Comparison of ENCODE assay signal across 12 cellular contexts in the genomic region with DNA sequence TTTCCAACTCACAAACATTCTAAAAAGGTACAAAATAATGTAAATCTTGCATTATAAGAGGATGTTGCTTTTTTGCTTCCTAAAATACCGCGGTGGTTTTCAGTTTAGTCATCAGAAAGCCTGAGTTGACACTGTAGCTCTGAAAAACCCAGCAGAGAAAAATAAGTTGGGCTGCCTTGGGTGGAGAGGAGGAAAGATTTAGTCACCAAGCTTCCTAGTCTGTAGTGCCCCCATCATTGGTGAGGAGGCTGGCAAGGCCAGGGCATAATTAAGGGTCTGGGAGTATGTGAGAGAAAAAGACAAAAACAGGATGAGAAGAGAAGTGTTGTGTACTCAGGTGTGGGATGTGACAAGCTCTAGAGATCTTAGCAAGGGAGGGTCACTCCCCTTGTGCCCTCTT. TPM values are rescaled to one million over a fixed set of nuclear protein-coding genes. Genes with fewer than 3 reads are reported as not detected.
DNase-seq lines count a peak whose midpoint lies in the region; ATAC-seq and TF ChIP-seq lines count a peak whose summit lies in the region.
"Had no signal": no experiment of that assay in that cellular context is flagged by ENCODE, and none has a peak within 500 bp of the region (broad histone marks: within the 10 kb centered on the region; RNA-seq: fewer than 3 reads in every experiment).

No MANE protein-coding gene starts in this region.

- no peaks in the 10 kb centered on the region for H3K36me3 Mint-ChIP-seq in activated naive CD4-positive, alpha-beta T cell treated with anti-CD3 and anti-CD28 coated beads for 36 hours (ENCODE audit: low read depth)
- no peaks in the 10 kb centered on the region for H3K36me3 Mint-ChIP-seq in activated naive CD4-positive, alpha-beta T cell treated with anti-CD3 and anti-CD28 coated beads, Interleukin-2, amount 10 ng/mL, durations not matched to agents 7 days and 5 days
- H3K36me3 Mint-ChIP-seq in T-helper 17 cell (ENCODE audit: low read depth), result no peaks in the 10 kb centered on the region
- no peaks in the 10 kb centered on the region for H3K36me3 Mint-ChIP-seq in type B pancreatic cell
- peaks cover 5 to 8% of the 10 kb centered on the region in 2 donors for H3K36me3 Mint-ChIP-seq in CD14-positive monocyte

- H3K9me3 ChIP-seq in T-helper 17 cell (ENCODE audit: control insufficient read depth, low read length, poor library complexity, severe bottlenecking) (no peaks in the 10 kb centered on the region), upper lobe of right lung (no peaks in the 10 kb centered on the region)

- peaks cover 37% of the 10 kb centered on the region for H3K27me3 Mint-ChIP-seq in activated naive CD4-positive, alpha-beta T cell treated with anti-CD3 and anti-CD28 coated beads for 36 hours (ENCODE audit: low read depth)
- H3K27me3 Mint-ChIP-seq in activated naive CD4-positive, alpha-beta T cell treated with anti-CD3 and anti-CD28 coated beads, Interleukin-2, amount 10 ng/mL, durations not matched to agents 7 days and 5 days, result peaks cover 20% of the 10 kb centered on the region
- H3K27me3 Mint-ChIP-seq in T-helper 17 cell (peaks cover 6% of the 10 kb centered on the region), type B pancreatic cell (peaks cover 31% of the 10 kb centered on the region), CD14-positive monocyte (ENCODE audit: low read depth in 3 of 3) (peaks cover 27 to 42% (median 31%) of the 10 kb centered on the region in 3 donors)

- intact Hi-C loops in activated naive CD4-positive, alpha-beta T cell treated with anti-CD3 and anti-CD28 coated beads for 36 hours (cut with micrococcal nuclease), result loop anchor here (10.0 kb wide), 2 partner anchors 472 to 812 kb away; no protein-coding TSS in a partner anchor
- intact Hi-C loops in upper lobe of right lung (cut with DNase I), result no loop called here
- intact Hi-C loops in sciatic nerve (cut with DNase I), result no loop called here
- intact Hi-C loops in CD14-positive monocyte (cut with micrococcal nuclease), result no loop called here

- TF ChIP-seq CTCF in type B pancreatic cell (conservative IDR thresholded peaks at IDR 0.05) (no peak), upper lobe of right lung (IDR thresholded peaks at IDR 0.05) (no peak), CD14-positive monocyte (IDR thresholded peaks at IDR 0.05) (no peak)

- peaks cover 30% of the 10 kb centered on the region for H3K4me1 ChIP-seq in upper lobe of right lung

- DNase-seq in activated naive CD4-positive, alpha-beta T cell treated with anti-CD3 and anti-CD28 coated beads for 36 hours, result peak; percentile 8
- no peak for DNase-seq in activated naive CD4-positive, alpha-beta T cell treated with anti-CD3 and anti-CD28 coated beads, Interleukin-2, amount 10 ng/mL, durations not matched to agents 7 days and 5 days
- DNase-seq in T-helper 17 cell, result no peak
- DNase-seq in fibroblast of peridontal ligament (ENCODE audit: extremely low read depth), result peak; percentile 56
- no peak for DNase-seq in type B pancreatic cell (ENCODE audit: extremely low spot score, unreplicated experiment)
- DNase-seq in upper lobe of right lung, result no peak
- no peak for DNase-seq in sciatic nerve (ENCODE audit: low spot score)
- DNase-seq in CD14-positive monocyte (ENCODE audit: low spot score), result no peak
- DNase-seq: ACHN; activated CD8-positive, alpha-beta memory T cell treated with anti-CD3 and anti-CD28 coated beads, Interleukin-2, amount 50 U/mL, for 48 hours; DMS79 treated with DMSO at 0.1 percent for 48 hours; NCI-H345 had no signal

- no peak overlapping the region for H3K4me3 Mint-ChIP-seq in activated naive CD4-positive, alpha-beta T cell treated with anti-CD3 and anti-CD28 coated beads for 36 hours
- no peak overlapping the region for H3K4me3 Mint-ChIP-seq in activated naive CD4-positive, alpha-beta T cell treated with anti-CD3 and anti-CD28 coated beads, Interleukin-2, amount 10 ng/mL, durations not matched to agents 7 days and 5 days
- peak overlapping the region; percentile 52 for H3K4me3 Mint-ChIP-seq in T-helper 17 cell
- H3K4me3 Mint-ChIP-seq in type B pancreatic cell, result no peak overlapping the region
- no peak overlapping the region for H3K4me3 Mint-ChIP-seq in CD14-positive monocyte

- H3K27me3 ChIP-seq in upper lobe of right lung, result no peaks in the 10 kb centered on the region

- ATAC-seq in T-helper 17 cell (no peak), upper lobe of right lung (no peak), sciatic nerve (no peak)

- no peaks in the 10 kb centered on the region for H3K36me3 ChIP-seq in upper lobe of right lung

- H3K27ac Mint-ChIP-seq in activated naive CD4-positive, alpha-beta T cell treated with anti-CD3 and anti-CD28 coated beads for 36 hours, result no peak overlapping the region
- no peak overlapping the region for H3K27ac Mint-ChIP-seq in activated naive CD4-positive, alpha-beta T cell treated with anti-CD3 and anti-CD28 coated beads, Interleukin-2, amount 10 ng/mL, durations not matched to agents 7 days and 5 days
- H3K27ac Mint-ChIP-seq in T-helper 17 cell (peak overlapping the region; percentile 8), type B pancreatic cell (peak overlapping the region; percentile 11), CD14-positive monocyte (no peak overlapping the region)

- H3K4me3 ChIP-seq in upper lobe of right lung, result no peak overlapping the region

- CTCF ChIA-PET in activated naive CD4-positive, alpha-beta T cell treated with anti-CD3 and anti-CD28 coated beads for 36 hours (lab: Charles Lee), result no interaction called here
- CTCF ChIA-PET in activated naive CD4-positive, alpha-beta T cell treated with anti-CD3 and anti-CD28 coated beads, Interleukin-2, amount 10 ng/mL, durations not matched to agents 7 days and 5 days (lab: Charles Lee), result no interaction called here

- H3K9me3 Mint-ChIP-seq in activated naive CD4-positive, alpha-beta T cell treated with anti-CD3 and anti-CD28 coated beads for 36 hours, result peaks cover 5% of the 10 kb centered on the region
- no peaks in the 10 kb centered on the region for H3K9me3 Mint-ChIP-seq in activated naive CD4-positive, alpha-beta T cell treated with anti-CD3 and anti-CD28 coated beads, Interleukin-2, amount 10 ng/mL, durations not matched to agents 7 days and 5 days
- H3K9me3 Mint-ChIP-seq in type B pancreatic cell (peaks cover 11% of the 10 kb centered on the region), CD14-positive monocyte (peaks cover 0 to 8% (median 3%) of the 10 kb centered on the region in 7 donors)

- no peak overlapping the region for H3K27ac ChIP-seq in upper lobe of right lung

- H3K4me1 Mint-ChIP-seq in activated naive CD4-positive, alpha-beta T cell treated with anti-CD3 and anti-CD28 coated beads for 36 hours (ENCODE audit: low read depth), result peaks cover 2% of the 10 kb centered on the region
- peaks cover 2% of the 10 kb centered on the region for H3K4me1 Mint-ChIP-seq in activated naive CD4-positive, alpha-beta T cell treated with anti-CD3 and anti-CD28 coated beads, Interleukin-2, amount 10 ng/mL, durations not matched to agents 7 days and 5 days
- H3K4me1 Mint-ChIP-seq in T-helper 17 cell (peaks cover 4% of the 10 kb centered on the region), type B pancreatic cell (ENCODE audit: unreplicated experiment) (peaks cover 7% of the 10 kb centered on the region), CD14-positive monocyte (peaks cover 12% of the 10 kb centered on the region)

RNA-seq across cellular contexts. Expression of gene PTPRM, which starts 5.7 kb away (rescaled TPM):
- total RNA-seq in activated naive CD4-positive, alpha-beta T cell treated with anti-CD3 and anti-CD28 coated beads for 36 hours, result 1 to 10 TPM; 4.3 to 6.1 TPM
- total RNA-seq in T-helper 17 cell (10 to 100 TPM; 25.6 to 44.8 TPM), type B pancreatic cell (ENCODE audit: low replicate concordance) (11.2 and 18.6 TPM in 2 replicates), upper lobe of right lung (99.3 TPM), sciatic nerve (66.5 TPM)
- under 1 TPM; 0.04 to 0.66 TPM for polyA plus RNA-seq in CD14-positive monocyte

Comparison
In these comparisons a context has a peak if more than half of its experiments do, and no peak if none do; other contexts are left out.
1. DNase-seq: peak in activated naive CD4-positive, alpha-beta T cell treated with anti-CD3 and anti-CD28 coated beads for 36 hours (single experiment) and fibroblast of peridontal ligament (single experiment); none in activated naive CD4-positive, alpha-beta T cell treated with anti-CD3 and anti-CD28 coated beads, Interleukin-2, amount 10 ng/mL, durations not matched to agents 7 days and 5 days (single experiment), T-helper 17 cell (0 of 3), type B pancreatic cell (single experiment), upper lobe of right lung (single experiment), sciatic nerve (single experiment) and CD14-positive monocyte (single experiment).
2. H3K27ac Mint-ChIP-seq: peak in T-helper 17 cell (single experiment) and type B pancreatic cell (single experiment); none in activated naive CD4-positive, alpha-beta T cell treated with anti-CD3 and anti-CD28 coated beads for 36 hours (single experiment), activated naive CD4-positive, alpha-beta T cell treated with anti-CD3 and anti-CD28 coated beads, Interleukin-2, amount 10 ng/mL, durations not matched to agents 7 days and 5 days (single experiment) and CD14-positive monocyte (0 of 7).